ENCODE assay signal across 26 cellular contexts in the genomic region with DNA sequence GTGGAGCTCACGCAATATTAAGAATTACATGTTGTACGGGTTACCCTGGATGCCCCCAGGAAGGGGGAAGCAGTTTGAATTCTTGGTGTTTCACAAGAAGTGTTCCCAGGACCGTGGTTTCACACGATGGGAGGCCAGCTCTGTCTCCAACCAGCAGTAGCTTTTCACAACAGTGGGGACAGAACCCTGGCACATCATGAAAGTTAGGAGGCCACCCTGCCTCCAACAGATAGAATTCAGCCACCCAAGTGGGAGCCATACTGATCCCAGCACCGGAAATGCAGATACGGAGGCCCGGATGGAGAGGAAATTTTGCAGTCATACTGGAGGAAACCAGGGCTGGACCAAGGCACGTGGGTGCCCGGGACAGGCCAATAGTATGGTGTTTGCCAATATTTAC. TPM values are rescaled to one million over a fixed set of nuclear protein-coding genes. Genes with fewer than 3 reads are reported as not detected.
A peak's percentile ranks its signal among the peaks of the same experiment; 100 is the strongest.
DNase-seq lines count a peak whose midpoint lies in the region; ATAC-seq and TF ChIP-seq lines count a peak whose summit lies in the region.
"Had no signal": no experiment of that assay in that cellular context is flagged by ENCODE, and none has a peak within 500 bp of the region (broad histone marks: within the 10 kb centered on the region; RNA-seq: fewer than 3 reads in every experiment).

No MANE protein-coding gene starts in this region.

- no peak overlapping the region for H3K56ac ChIP-seq in H9 (ENCODE audit: insufficient read length, low read depth, low read length)

- TF ChIP-seq CTCF in H9 (conservative IDR thresholded peaks at IDR 0.05) (no peak), NB4 (IDR thresholded peaks at IDR 0.05; ENCODE audit: low read depth, low read length) (no peak), WTC11 (IDR thresholded peaks at IDR 0.05) (no peak), smooth muscle cell (IDR thresholded peaks at IDR 0.05; ENCODE audit: borderline replicate concordance, insufficient read depth, poor library complexity, severe bottlenecking) (no peak), omental fat pad (IDR thresholded peaks at IDR 0.05) (no peak)

- no peak overlapping the region for H2AK5ac ChIP-seq in H9 (ENCODE audit: insufficient read length, low read length)

- H3K79me2 ChIP-seq in H9 (ENCODE audit: insufficient read depth, low read length) (peaks cover 46% of the 10 kb centered on the region; the same call in 1 of the 2 replicates), smooth muscle cell (ENCODE audit: low read depth) (peaks cover 100% of the 10 kb centered on the region)

- no peak overlapping the region for H2BK20ac ChIP-seq in H9 (ENCODE audit: low read depth, low read length, poor library complexity, severe bottlenecking)

- H3K23me2 ChIP-seq in H9 (ENCODE audit: insufficient read length, low read depth, low read length, poor library complexity, severe bottlenecking), result no peaks in the 10 kb centered on the region

- H3T11ph ChIP-seq in H9 (ENCODE audit: low read length), result no peak overlapping the region

- H3K23ac ChIP-seq in H9 (ENCODE audit: insufficient read length, low read depth, low read length), result no peak overlapping the region

- H3K36me3 ChIP-seq in smooth muscle cell (ENCODE audit: low read depth), result no peaks in the 10 kb centered on the region

- no peak overlapping the region for H4K8ac ChIP-seq in H9 (replicated peaks; ENCODE audit: insufficient read length, low read depth, low read length)

- H3K27me3 ChIP-seq in H9 (ENCODE audit: insufficient read depth, low read length) (no peaks in the 10 kb centered on the region), smooth muscle cell (ENCODE audit: low read depth) (no peaks in the 10 kb centered on the region)

- H3K4me1 Mint-ChIP-seq in H9, result peaks cover 76 to 83% of the 10 kb centered on the region in 2 experiments
- H3K4me1 Mint-ChIP-seq in WTC11, result peaks cover 89% of the 10 kb centered on the region
- H3K4me1 Mint-ChIP-seq: CD8-positive, alpha-beta memory T cell had no signal

- H3K4me1 ChIP-seq in H9 (ENCODE audit: insufficient read depth, low read length), result peaks cover 29% of the 10 kb centered on the region
- H3K4me1 ChIP-seq in smooth muscle cell (ENCODE audit: low read depth), result peaks cover 6% of the 10 kb centered on the region

- H3K9ac ChIP-seq in H9 (ENCODE audit: extremely low read depth, insufficient read length, low read length), result no peak overlapping the region
- no peak overlapping the region for H3K9ac ChIP-seq in smooth muscle cell (ENCODE audit: low read depth)
- H3K9ac ChIP-seq: GM23248, KMS-11 had no signal

- H3K79me1 ChIP-seq in H9 (ENCODE audit: insufficient read depth, low read depth, low read length, poor library complexity, severe bottlenecking), result peaks cover 9% of the 10 kb centered on the region

- H3K27ac Mint-ChIP-seq in H9 (peak overlapping the region in 2 of 3 experiments; percentile 23 to 69; a peak in 3 of 7 replicates), WTC11 (peak overlapping the region; percentile 50; the same call in 1 of the 2 replicates)
- H3K27ac Mint-ChIP-seq: B cell; CD8-positive, alpha-beta memory T cell; IgD-negative memory B cell had no signal

- POLR2A ChIA-PET in WTC11 (lab: Charles Lee), result interaction anchor here (0.6 kb wide), 1 partner anchor 118 kb away, joined by 10 read pairs; no protein-coding TSS in a partner anchor

- H3K27me3 Mint-ChIP-seq in H9 (ENCODE audit: low read depth) (no peaks in the 10 kb centered on the region), WTC11 (ENCODE audit: low read depth) (no peaks in the 10 kb centered on the region)

- H3K4me3 ChIP-seq in NB4 (ENCODE audit: low read depth, low read length), result peak overlapping the region; percentile 35
- H3K4me3 ChIP-seq in smooth muscle cell, result no peak overlapping the region
- H3K4me3 ChIP-seq: GM23248 had no signal

- DNase-seq in H9, result no peak
- peak; percentile 83 for DNase-seq in NB4 (ENCODE audit: low read depth)
- DNase-seq in WTC11 (ENCODE audit: low spot score), result no peak
- no peak for DNase-seq in smooth muscle cell (lab: John Stamatoyannopoulos, UW; ENCODE audit: unreplicated experiment)
- no peak for DNase-seq in activated CD8-positive, alpha-beta memory T cell treated with anti-CD3 and anti-CD28 coated beads, Interleukin-2, amount 50 U/mL, for 48 hours
- no peak for DNase-seq in NCI-H1092 treated with DMSO at 0.1 percent for 48 hours (lab: John Stamatoyannopoulos, UW)
- DNase-seq in omental fat pad (ENCODE audit: low spot score), result no peak
- DNase-seq in T-helper 2 cell, result no peak
- DNase-seq: CD8-positive, alpha-beta memory T cell; DMS153; DND-41; GM23248; HCEC 1CT; NCI-H1417; NCI-H1694; NCI-H2029 treated with DMSO at 0.1 percent for 48 hours; NCI-H446 treated with DMSO at 0.1 percent for 48 hours; NCI-H82; NK-92 treated with Interleukin-12 subunit alpha and Interleukin-12 subunit beta, amount 100 ng/mL, for 24 hours; Right ventricle myocardium superior; RPMI8226; SW 1271 had no signal

- CTCF ChIA-PET in WTC11 (lab: Charles Lee), result no interaction called here

- peaks cover 49% of the 10 kb centered on the region for H3F3A ChIP-seq in smooth muscle cell (ENCODE audit: low read depth)

- H3K9me3 ChIP-seq in H9 (ENCODE audit: control insufficient read depth, low read depth, low read length) (no peaks in the 10 kb centered on the region), smooth muscle cell (replicated peaks; ENCODE audit: low read depth) (no peaks in the 10 kb centered on the region)

- no peak overlapping the region for H3K18ac ChIP-seq in H9 (ENCODE audit: insufficient read length, low read depth, low read length)

- no peak overlapping the region for H2BK12ac ChIP-seq in H9 (ENCODE audit: insufficient read length, low read depth, low read length)

- H2BK5ac ChIP-seq in H9 (ENCODE audit: insufficient read length, low read length), result no peak overlapping the region

- H4K20me1 ChIP-seq in H9 (ENCODE audit: control insufficient read depth, insufficient read depth, insufficient read length) (no peaks in the 10 kb centered on the region), smooth muscle cell (ENCODE audit: low read depth) (peaks cover 100% of the 10 kb centered on the region)

- H4K5ac ChIP-seq in H9 (ENCODE audit: insufficient read length, low read depth, low read length), result no peak overlapping the region

- no peak overlapping the region for H3K4ac ChIP-seq in H9 (ENCODE audit: low read depth, low read length)

- no peak overlapping the region; a peak in 1 of 5 replicates for H3K4me3 Mint-ChIP-seq in H9
- no peak overlapping the region for H3K4me3 Mint-ChIP-seq in WTC11
- H3K4me3 Mint-ChIP-seq: B cell; CD8-positive, alpha-beta memory T cell; IgD-negative memory B cell had no signal

- no peak for TF ChIP-seq POLR2A in NB4 (IDR thresholded peaks at IDR 0.05; ENCODE audit: extremely low read depth, insufficient read length)

- H3K4me2 ChIP-seq in H9 (ENCODE audit: insufficient read depth, insufficient read length, low read length) (no peak overlapping the region), smooth muscle cell (peak overlapping the region; percentile 9)
- H3K4me2 ChIP-seq: KMS-11 had no signal

- H3K27ac ChIP-seq in H9 (ENCODE audit: insufficient read length, low read depth, low read length) (no peak overlapping the region), smooth muscle cell (ENCODE audit: low read depth) (peak overlapping the region; percentile 36)
- H3K27ac ChIP-seq: GM23248, KMS-11 had no signal

- ATAC-seq in WTC11 (no peak), omental fat pad (ENCODE audit: low FRiP score) (no peak)

- peaks cover 37 to 66% (median 40%) of the 10 kb centered on the region in 3 experiments for H3K36me3 Mint-ChIP-seq in H9 (ENCODE audit: insufficient read depth in 1 of 3, low read depth in 3 of 3)
- H3K36me3 Mint-ChIP-seq in WTC11, result peaks cover 27% of the 10 kb centered on the region
- H3K36me3 Mint-ChIP-seq: CD8-positive, alpha-beta memory T cell; IgD-negative memory B cell had no signal

- no peak overlapping the region for H2BK120ac ChIP-seq in H9 (ENCODE audit: low read depth, low read length, poor library complexity, severe bottlenecking)

- H4K91ac ChIP-seq in H9 (ENCODE audit: insufficient read length, low read depth, low read length), result no peak overlapping the region

- H2BK15ac ChIP-seq in H9 (ENCODE audit: low read depth, low read length), result no peak overlapping the region

- no CpG with 5 or more reads among the region's 9 CpGs for WGBS in H9 (ENCODE audit: extremely low coverage, insufficient read length, low lambda C conversion rate)
- WGBS in smooth muscle cell (ENCODE audit: low lambda C conversion rate), result 64% methylated on average over 9 of the region's 9 CpGs

- no peak overlapping the region for H3K14ac ChIP-seq in H9 (ENCODE audit: insufficient read depth, low read length)

- H3K9me3 Mint-ChIP-seq in H9, result no peaks in the 10 kb centered on the region
- H3K9me3 Mint-ChIP-seq in WTC11, result no peaks in the 10 kb centered on the region

- H2AFZ ChIP-seq in H9 (ENCODE audit: low read length) (no peak overlapping the region), smooth muscle cell (ENCODE audit: low read depth) (no peak overlapping the region)
- H2AFZ ChIP-seq: GM23248 had no signal

TF ChIP-seq in WTC11, 78 proteins besides CTCF, POLR2A, EP300 and RAD21 (continues in another document):
- TF ChIP-seq MXD4 (CRISPR knock-in tag; IDR thresholded peaks at IDR 0.05; ENCODE audit: borderline replicate concordance), result no peak
- TF ChIP-seq ZNF138 (CRISPR knock-in tag; conservative IDR thresholded peaks at IDR 0.05), result no peak
- TF ChIP-seq, protein P1, sequence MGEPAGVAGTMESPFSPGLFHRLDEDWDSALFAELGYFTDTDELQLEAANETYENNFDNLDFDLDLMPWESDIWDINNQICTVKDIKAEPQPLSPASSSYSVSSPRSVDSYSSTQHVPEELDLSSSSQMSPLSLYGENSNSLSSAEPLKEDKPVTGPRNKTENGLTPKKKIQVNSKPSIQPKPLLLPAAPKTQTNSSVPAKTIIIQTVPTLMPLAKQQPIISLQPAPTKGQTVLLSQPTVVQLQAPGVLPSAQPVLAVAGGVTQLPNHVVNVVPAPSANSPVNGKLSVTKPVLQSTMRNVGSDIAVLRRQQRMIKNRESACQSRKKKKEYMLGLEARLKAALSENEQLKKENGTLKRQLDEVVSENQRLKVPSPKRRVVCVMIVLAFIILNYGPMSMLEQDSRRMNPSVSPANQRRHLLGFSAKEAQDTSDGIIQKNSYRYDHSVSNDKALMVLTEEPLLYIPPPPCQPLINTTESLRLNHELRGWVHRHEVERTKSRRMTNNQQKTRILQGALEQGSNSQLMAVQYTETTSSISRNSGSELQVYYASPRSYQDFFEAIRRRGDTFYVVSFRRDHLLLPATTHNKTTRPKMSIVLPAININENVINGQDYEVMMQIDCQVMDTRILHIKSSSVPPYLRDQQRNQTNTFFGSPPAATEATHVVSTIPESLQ (CRISPR knock-in tag; IDR thresholded peaks at IDR 0.05), result no peak
- TF ChIP-seq TEAD4 (CRISPR knock-in tag; IDR thresholded peaks at IDR 0.05), result no peak
- TF ChIP-seq NFATC4 (CRISPR knock-in tag; IDR thresholded peaks at IDR 0.05), result no peak
- no peak for TF ChIP-seq ZNF671 (CRISPR knock-in tag; IDR thresholded peaks at IDR 0.05)
- no peak for TF ChIP-seq CREB1 (CRISPR knock-in tag; IDR thresholded peaks at IDR 0.05)
- TF ChIP-seq NR1H2 (CRISPR knock-in tag; IDR thresholded peaks at IDR 0.05), result no peak

RNA-seq across cellular contexts. Expression of a gene that starts 8.8 kb away (rescaled TPM):
- total RNA-seq in H9 (2021) (83.4 and 84.1 TPM in 2 replicates), WTC11 (2021) (66.3 to 71.0 TPM (median 66.8 TPM) in 3 replicates), smooth muscle cell (738 and 786 TPM in 2 replicates), omental fat pad (100 to 1,000 TPM in 1 of 4 donors, 10 to 100 TPM in 3; 24.8 to 210 (median 65.7) TPM)
- 329 and 495 TPM in 2 replicates for polyA plus RNA-seq in smooth muscle cell
- polyA plus RNA-seq: CD14-positive monocyte; CD8-positive, alpha-beta memory T cell had no signal
